ENCODE assay signal across 19 cellular contexts in genomic region chr1:3469104-3469848, GRCh38. TPM values are rescaled to one million over a fixed set of nuclear protein-coding genes. Genes with fewer than 3 reads are reported as not detected.
A peak's percentile ranks its signal among the peaks of the same experiment; 100 is the strongest.
DNase-seq lines count a peak whose midpoint lies in the region; ATAC-seq and TF ChIP-seq lines count a peak whose summit lies in the region.
"Had no signal": no experiment of that assay in that cellular context is flagged by ENCODE, and none has a peak within 500 bp of the region (broad histone marks: within the 10 kb centered on the region; RNA-seq: fewer than 3 reads in every experiment).

No MANE protein-coding gene starts in this region.

- H3K4ac ChIP-seq in neuronal stem cell (ENCODE audit: low read length), result peak overlapping the region; percentile 2

- POLR2A ChIA-PET in RWPE1 (lab: Yijun Ruan, JAX; ENCODE audit: low non-redundant PET), result no interaction called here

- CTCF ChIA-PET in RWPE1 (lab: Yijun Ruan, JAX), result interaction anchor here (0.6 kb wide), 1 partner anchor 1334 kb away, joined by 5 read pairs; no protein-coding TSS in a partner anchor

- H3K14ac ChIP-seq in neuronal stem cell (ENCODE audit: low read length), result peak overlapping the region; percentile 56

- intact Hi-C loops in left ventricle myocardium superior (cut with micrococcal nuclease), result no loop called here

- H2BK120ac ChIP-seq in neuronal stem cell (ENCODE audit: low read depth, low read length), result no peak overlapping the region

- H3K79me1 ChIP-seq in neuronal stem cell (ENCODE audit: low read depth, low read length), result peaks cover 6% of the 10 kb centered on the region

- no peak overlapping the region for H3K4me3 ChIP-seq in neuronal stem cell (ENCODE audit: low read length in 2 of 2)
- H3K4me3 ChIP-seq: HAP-1 had no signal

- peak overlapping the region; percentile 75 for H2BK5ac ChIP-seq in neuronal stem cell (ENCODE audit: low read length)

- no peak overlapping the region for H3K4me2 ChIP-seq in neuronal stem cell (ENCODE audit: insufficient read depth, low read length, poor library complexity, severe bottlenecking)

- DNase-seq in 8988T (peak; percentile 11), RWPE1 (ENCODE audit: low spot score) (no peak), left ventricle myocardium superior (peak; percentile 23), neuronal stem cell (ENCODE audit: low spot score) (no peak), NCI-H526 (lab: John Stamatoyannopoulos, UW) (no peak), HPDE6-E6E7 (ENCODE audit: extremely low spot score) (no peak)
- DNase-seq: ACHN, NCI-H1417, NCI-H1930, NCI-H2171 treated with DMSO at 0.1 percent for 48 hours, NCI-H510A, SHP77 treated with DMSO at 0.1 percent for 48 hours had no signal

- peak overlapping the region; percentile 84 for H2BK12ac ChIP-seq in neuronal stem cell (ENCODE audit: low read length)

- peak overlapping the region; percentile 12 for H3K9ac ChIP-seq in neuronal stem cell (ENCODE audit: low read depth, low read length, poor library complexity)

- peaks cover 0 to 3% (median 0%) of the 10 kb centered on the region in 3 experiments for H3K27me3 ChIP-seq in neuronal stem cell (ENCODE audit: control insufficient read depth in 3 of 3, insufficient read depth in 3 of 3, low read depth in 1 of 3, low read length in 3 of 3)

- H3K23ac ChIP-seq in neuronal stem cell (ENCODE audit: low read depth, low read length, poor library complexity), result peak overlapping the region; percentile 95

- H2BK15ac ChIP-seq in neuronal stem cell (ENCODE audit: low read length), result peak overlapping the region; percentile 100

- H4K8ac ChIP-seq in neuronal stem cell (ENCODE audit: low read depth, low read length), result peak overlapping the region; percentile 23

- H2AFZ ChIP-seq in neuronal stem cell (ENCODE audit: low read length), result no peak overlapping the region

- WGBS in neuronal stem cell (ENCODE audit: extremely low coverage in 2 of 2, insufficient read length in 2 of 2, insufficient replicate concordance in 1 of 2), 2 donors, result no CpG with 5 or more reads among the region's 31 CpGs

- peak overlapping the region; percentile 95 for H3K27ac ChIP-seq in RWPE1
- H3K27ac ChIP-seq in neuronal stem cell (replicated peaks; ENCODE audit: low read length), result no peak overlapping the region

- peaks cover 0 to 8% of the 10 kb centered on the region in 2 donors for H3K9me3 ChIP-seq in neuronal stem cell (replicated peaks in 1 of 2; ENCODE audit: control insufficient read depth in 2 of 2, insufficient read depth in 1 of 2, low read depth in 1 of 2, low read length in 2 of 2)
- H3K9me3 ChIP-seq: HAP-1 had no signal

- peaks cover 22 to 24% of the 10 kb centered on the region in 2 donors for H3K4me1 ChIP-seq in neuronal stem cell (ENCODE audit: control insufficient read depth in 2 of 2, insufficient read depth in 1 of 2, low read depth in 1 of 2, low read length in 2 of 2)

- H3K18ac ChIP-seq in neuronal stem cell (ENCODE audit: low read length), result peak overlapping the region; percentile 89

- H4K91ac ChIP-seq in neuronal stem cell (ENCODE audit: low read depth, low read length, poor library complexity), result no peak overlapping the region

- peaks cover 0 to 4% of the 10 kb centered on the region in 2 donors for H3K36me3 ChIP-seq in neuronal stem cell (replicated peaks in 1 of 2; ENCODE audit: control insufficient read depth in 2 of 2, insufficient read depth in 2 of 2, low read length in 2 of 2)
- H3K36me3 ChIP-seq: HAP-1 had no signal

- TF ChIP-seq CTCF in RWPE1 (conservative IDR thresholded peaks at IDR 0.05; ENCODE audit: low read depth), result no peak

- ATAC-seq in left ventricle myocardium superior, result no peak
- ATAC-seq in GM21360 (IDR thresholded peaks at IDR 0.05; ENCODE audit: unreplicated experiment), result no peak
- ATAC-seq in HG02852 (IDR thresholded peaks at IDR 0.05; ENCODE audit: unreplicated experiment), result no peak
- ATAC-seq: Panc1 had no signal

- H2AK5ac ChIP-seq in neuronal stem cell (ENCODE audit: low read depth, low read length), result peak overlapping the region; percentile 100

RNA-seq across cellular contexts. Expression of gene ARHGEF16, which starts 14.8 kb away (rescaled TPM):
- 1.7 TPM for total RNA-seq in left ventricle myocardium superior
- 1.5 TPM for polyA plus RNA-seq in neuronal stem cell (2013, experiment 1 of 2)
- 1.4 TPM for polyA plus RNA-seq in neuronal stem cell (2013, experiment 2 of 2)
- total RNA-seq: CD8-positive, alpha-beta memory T cell; LHCN-M2 had no signal
- polyA plus RNA-seq: IgD-negative memory B cell had no signal

Comparison
In these comparisons a context has a peak if more than half of its experiments do, and no peak if none do; other contexts are left out.
1. DNase-seq: peak in 8988T (single experiment) and left ventricle myocardium superior (single experiment); none in RWPE1 (single experiment), neuronal stem cell (single experiment), NCI-H526 (0 of 2) and HPDE6-E6E7 (single experiment).